In the genomic region with DNA sequence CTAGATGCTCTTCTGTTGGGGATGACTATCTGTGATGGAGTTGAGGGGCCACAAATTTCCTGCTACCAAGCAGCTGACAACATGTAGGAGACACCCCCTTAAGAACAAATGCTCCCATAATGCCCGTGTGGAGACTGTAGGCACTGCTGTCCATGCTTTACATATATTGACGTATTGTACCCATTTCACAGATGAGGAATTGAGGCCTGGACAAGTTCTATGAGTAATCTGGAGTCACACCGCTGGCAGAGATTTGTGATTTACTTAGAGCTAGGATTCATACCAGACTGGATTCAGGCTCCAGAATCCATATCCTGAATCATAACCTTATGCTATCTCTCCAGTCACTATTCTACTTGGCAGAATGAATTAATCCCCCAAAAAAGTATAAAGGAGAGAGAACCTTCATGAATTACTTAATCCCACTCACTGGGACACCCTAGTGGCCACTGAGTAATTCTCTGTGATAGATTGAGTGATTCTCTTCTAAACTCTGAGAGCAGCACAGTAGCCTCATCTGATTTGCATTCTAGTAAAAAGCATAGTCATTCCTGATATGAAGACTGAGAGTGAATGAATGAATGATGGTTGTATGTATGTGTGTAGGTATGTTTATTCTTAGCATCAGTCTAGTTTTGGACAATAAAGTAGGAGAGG, we compare ENCODE assay signal across 21 cellular contexts.
DNase-seq lines count a peak whose midpoint lies in the region; ATAC-seq and TF ChIP-seq lines count a peak whose summit lies in the region.
"Had no signal": no experiment of that assay in that cellular context is flagged by ENCODE, and none has a peak within 500 bp of the region (broad histone marks: within the 10 kb centered on the region; RNA-seq: fewer than 3 reads in every experiment).

No MANE protein-coding gene starts in this region.

- H3K27ac ChIP-seq in C4-2B (no peak overlapping the region), GM23248 (no peak overlapping the region), Karpas-422 (ENCODE audit: low read length) (no peak overlapping the region), endodermal cell (ENCODE audit: low read depth, low read length) (no peak overlapping the region)
- H3K27ac ChIP-seq: esophagus squamous epithelium, uterus had no signal

- H3K9me3 Mint-ChIP-seq in endodermal cell: peaks cover 13% of the 10 kb centered on the region

- H3K4me1 ChIP-seq in GM23248 (ENCODE audit: insufficient read depth): no peaks in the 10 kb centered on the region
- no peaks in the 10 kb centered on the region for H3K4me1 ChIP-seq in Karpas-422 (ENCODE audit: low read length)
- no peaks in the 10 kb centered on the region for H3K4me1 ChIP-seq in endodermal cell (ENCODE audit: control insufficient read depth, insufficient read depth, low read length)
- H3K4me1 ChIP-seq: esophagus squamous epithelium, uterus had no signal

- no peaks in the 10 kb centered on the region for H3F3A ChIP-seq in GM23248 (ENCODE audit: insufficient read depth)

- H3K9me3 ChIP-seq in GM23248 (ENCODE audit: low read depth) (no peaks in the 10 kb centered on the region), Karpas-422 (ENCODE audit: low read length) (no peaks in the 10 kb centered on the region), endodermal cell (ENCODE audit: control insufficient read depth, low read length) (peaks cover 6% of the 10 kb centered on the region)
- H3K9me3 ChIP-seq: esophagus squamous epithelium, uterus had no signal

- in situ Hi-C loops in GM23248 (cut with MboI): no loop called here

- 36 to 40% methylated on average over 3 of the region's 3 CpGs for WGBS in GM23248 (ENCODE audit: low coverage in 1 of 2, low lambda C conversion rate in 2 of 2, missing lambda C conversion rate in 2 of 2), 2 experiments
- 88 to 90% methylated on average over 3 of the region's 3 CpGs for WGBS in endodermal cell (ENCODE audit: insufficient coverage in 1 of 2, insufficient read length in 1 of 2), 2 experiments

- H3K9ac ChIP-seq in GM23248: no peak overlapping the region
- no peak overlapping the region for H3K9ac ChIP-seq in Karpas-422 (ENCODE audit: low read length)
- no peak overlapping the region for H3K9ac ChIP-seq in endodermal cell (ENCODE audit: extremely low read depth, low read length, poor library complexity, severe bottlenecking)

- H3K36me3 Mint-ChIP-seq in endodermal cell (ENCODE audit: low read depth): peaks cover 1% of the 10 kb centered on the region
- H3K36me3 Mint-ChIP-seq: activated CD8-positive, alpha-beta memory T cell treated with anti-CD3 and anti-CD28 coated beads, Interleukin-2, amount 10 ng/mL, durations not matched to agents 7 days and 5 days; activated naive CD8-positive, alpha-beta T cell; naive B cell; stimulated activated memory B cell treated with anti-CD40 and anti-IgM and Interleukin-4, amounts not matched to agents 10 μg/mL and 1 μg/mL and 100 μg/mL, for 72 hours had no signal

- H3K36me3 ChIP-seq in GM23248 (ENCODE audit: low read depth) (no peaks in the 10 kb centered on the region), Karpas-422 (ENCODE audit: insufficient read depth, low read length) (no peaks in the 10 kb centered on the region), endodermal cell (ENCODE audit: control insufficient read depth, insufficient read depth, low read length) (no peaks in the 10 kb centered on the region)
- H3K36me3 ChIP-seq: esophagus squamous epithelium, uterus had no signal

- DNase-seq in GM23248: peak; percentile 3
- peak; percentile 67 for DNase-seq in Karpas-422
- DNase-seq in endodermal cell: no peak
- DNase-seq in NCI-H2227 treated with DMSO at 0.1 percent for 48 hours (lab: John Stamatoyannopoulos, UW): no peak
- no peak for DNase-seq in NCI-H1694 treated with DMSO at 0.1 percent for 48 hours (lab: John Stamatoyannopoulos, UW)
- DNase-seq: activated CD8-positive, alpha-beta memory T cell treated with anti-CD3 and anti-CD28 coated beads, Interleukin-2, amount 10 ng/mL, durations not matched to agents 7 days and 5 days; esophagus squamous epithelium; hippocampal formation; left ventricle myocardium superior; naive B cell; NCI-H2029 treated with DMSO at 0.1 percent for 48 hours; NCI-H748 treated with DMSO at 0.1 percent for 48 hours; retina; SHP77 treated with DMSO at 0.1 percent for 48 hours; stimulated activated CD4-positive, alpha-beta T cell treated with anti-CD3 and anti-CD28 coated beads, Interleukin-4, amount 100 ng/mL, for 1 hour; uterus had no signal

- TF ChIP-seq CTCF in C4-2B (conservative IDR thresholded peaks at IDR 0.05): peak; percentile 14; the same call in 1 of the 2 replicates
- TF ChIP-seq CTCF in endodermal cell (conservative IDR thresholded peaks at IDR 0.05): peak; percentile 73

- ATAC-seq in GM18511 (IDR thresholded peaks at IDR 0.05; ENCODE audit: unreplicated experiment) (no peak), GM18873 (IDR thresholded peaks at IDR 0.05; ENCODE audit: low FRiP score, unreplicated experiment) (no peak)
- ATAC-seq: activated CD8-positive, alpha-beta memory T cell treated with anti-CD3 and anti-CD28 coated beads, Interleukin-2, amount 10 ng/mL, durations not matched to agents 7 days and 5 days; left ventricle myocardium superior; stimulated activated memory B cell treated with anti-CD40 and anti-IgM and Interleukin-4, amounts not matched to agents 10 μg/mL and 1 μg/mL and 100 μg/mL, for 72 hours had no signal

- H4K20me1 ChIP-seq in GM23248 (ENCODE audit: insufficient read depth): no peaks in the 10 kb centered on the region
- no peaks in the 10 kb centered on the region for H4K20me1 ChIP-seq in Karpas-422 (ENCODE audit: insufficient read depth, low read depth, low read length)

- H3K4me1 Mint-ChIP-seq in endodermal cell: no peaks in the 10 kb centered on the region
- H3K4me1 Mint-ChIP-seq: activated CD8-positive, alpha-beta memory T cell treated with anti-CD3 and anti-CD28 coated beads, Interleukin-2, amount 10 ng/mL, durations not matched to agents 7 days and 5 days; naive B cell; stimulated activated memory B cell treated with anti-CD40 and anti-IgM and Interleukin-4, amounts not matched to agents 10 μg/mL and 1 μg/mL and 100 μg/mL, for 72 hours had no signal

- H3K4me3 Mint-ChIP-seq in endodermal cell: no peak overlapping the region
- H3K4me3 Mint-ChIP-seq: activated CD8-positive, alpha-beta memory T cell treated with anti-CD3 and anti-CD28 coated beads, Interleukin-2, amount 10 ng/mL, durations not matched to agents 7 days and 5 days; activated naive CD8-positive, alpha-beta T cell; naive B cell; stimulated activated memory B cell treated with anti-CD40 and anti-IgM and Interleukin-4, amounts not matched to agents 10 μg/mL and 1 μg/mL and 100 μg/mL, for 72 hours had no signal

- H3K4me2 ChIP-seq in GM23248 (ENCODE audit: unreplicated experiment) (no peak overlapping the region), Karpas-422 (ENCODE audit: low read depth, low read length, poor library complexity, severe bottlenecking) (no peak overlapping the region)

- no peak overlapping the region for H3K27ac Mint-ChIP-seq in endodermal cell
- H3K27ac Mint-ChIP-seq: activated CD8-positive, alpha-beta memory T cell treated with anti-CD3 and anti-CD28 coated beads, Interleukin-2, amount 10 ng/mL, durations not matched to agents 7 days and 5 days; activated naive CD8-positive, alpha-beta T cell; naive B cell; stimulated activated memory B cell treated with anti-CD40 and anti-IgM and Interleukin-4, amounts not matched to agents 10 μg/mL and 1 μg/mL and 100 μg/mL, for 72 hours had no signal

- no peaks in the 10 kb centered on the region for H3K9me2 ChIP-seq in GM23248 (ENCODE audit: insufficient read depth)
- H3K9me2 ChIP-seq in Karpas-422 (replicated peaks; ENCODE audit: insufficient read depth, low read length): no peaks in the 10 kb centered on the region

- H3K79me2 ChIP-seq in GM23248 (ENCODE audit: insufficient read depth): no peaks in the 10 kb centered on the region
- H3K79me2 ChIP-seq in Karpas-422 (ENCODE audit: low read length): no peaks in the 10 kb centered on the region

- H3K27me3 ChIP-seq in GM23248 (replicated peaks; ENCODE audit: insufficient read depth): no peaks in the 10 kb centered on the region
- H3K27me3 ChIP-seq in Karpas-422 (ENCODE audit: low read length): peaks cover 5% of the 10 kb centered on the region; the same call in 1 of the 2 replicates
- peaks cover 26% of the 10 kb centered on the region for H3K27me3 ChIP-seq in endodermal cell (ENCODE audit: control insufficient read depth, insufficient read depth, low read length, poor library complexity, severe bottlenecking)
- H3K27me3 ChIP-seq: esophagus squamous epithelium, uterus had no signal

- H3K4me3 ChIP-seq in GM23248 (no peak overlapping the region), Karpas-422 (ENCODE audit: low read length) (no peak overlapping the region), endodermal cell (ENCODE audit: low read length) (no peak overlapping the region)
- H3K4me3 ChIP-seq: esophagus squamous epithelium, uterus had no signal

- H2AFZ ChIP-seq in GM23248 (no peak overlapping the region), Karpas-422 (ENCODE audit: low read length) (no peak overlapping the region)

- peaks cover 9% of the 10 kb centered on the region for H3K27me3 Mint-ChIP-seq in endodermal cell (ENCODE audit: insufficient read depth)
- H3K27me3 Mint-ChIP-seq: activated CD8-positive, alpha-beta memory T cell treated with anti-CD3 and anti-CD28 coated beads, Interleukin-2, amount 10 ng/mL, durations not matched to agents 7 days and 5 days; stimulated activated memory B cell treated with anti-CD40 and anti-IgM and Interleukin-4, amounts not matched to agents 10 μg/mL and 1 μg/mL and 100 μg/mL, for 72 hours had no signal

Comparison
In these comparisons a context has a peak if more than half of its experiments do, and no peak if none do; other contexts are left out.
1. DNase-seq: peak in GM23248 (single experiment) and Karpas-422 (single experiment); none in endodermal cell (single experiment), NCI-H2227 treated with DMSO at 0.1 percent for 48 hours (single experiment) and NCI-H1694 treated with DMSO at 0.1 percent for 48 hours (single experiment).